ENCODE assay signal across 25 cellular contexts in genomic region chr2:71243548-71244301, GRCh38. TPM values are rescaled to one million over a fixed set of nuclear protein-coding genes. Genes with fewer than 3 reads are reported as not detected.
DNase-seq lines count a peak whose midpoint lies in the region; ATAC-seq and TF ChIP-seq lines count a peak whose summit lies in the region.
"Had no signal": no experiment of that assay in that cellular context is flagged by ENCODE, and none has a peak within 500 bp of the region (broad histone marks: within the 10 kb centered on the region; RNA-seq: fewer than 3 reads in every experiment).

No MANE protein-coding gene starts in this region.

- H3K4me3 Mint-ChIP-seq in GM23338, result no peak overlapping the region
- H3K4me3 Mint-ChIP-seq: activated naive CD8-positive, alpha-beta T cell treated with anti-CD3 and anti-CD28 coated beads, Interleukin-2, amount 50 U/mL, for 24 hours; CD4-positive, alpha-beta memory T cell; mesothelial cell of epicardium; nephron; stimulated activated naive CD8-positive, alpha-beta T cell treated with anti-CD3 and anti-CD28 coated beads, Interleukin-15, Interleukin-2, amounts not matched to agents 100 ng/mL and 50 ng/mL, for 24 hours had no signal

- peaks cover 3% of the 10 kb centered on the region; the same call in 1 of the 3 replicates for H3K9me3 Mint-ChIP-seq in GM23338
- H3K9me3 Mint-ChIP-seq: stimulated activated naive CD8-positive, alpha-beta T cell treated with anti-CD3 and anti-CD28 coated beads, Interleukin-15, Interleukin-2, amounts not matched to agents 100 ng/mL and 50 ng/mL, for 24 hours had no signal

- H3K27me3 ChIP-seq in GM23338 (ENCODE audit: insufficient read depth), result no peaks in the 10 kb centered on the region
- no peaks in the 10 kb centered on the region for H3K27me3 ChIP-seq in neural cell (ENCODE audit: insufficient read depth, low read depth, low read length)
- H3K27me3 ChIP-seq: tibial nerve had no signal

- ATAC-seq in GM23338 (no peak), GM21786 (IDR thresholded peaks at IDR 0.05; ENCODE audit: unreplicated experiment) (no peak), left colon (no peak), GM18858 (IDR thresholded peaks at IDR 0.05; ENCODE audit: unreplicated experiment) (no peak)
- ATAC-seq: activated naive CD8-positive, alpha-beta T cell treated with anti-CD3 and anti-CD28 coated beads, Interleukin-2, amount 50 U/mL, for 24 hours; GM12878 had no signal

- H3K4me1 Mint-ChIP-seq in GM23338, result peaks cover 6% of the 10 kb centered on the region; the same call in 2 of the 3 replicates
- H3K4me1 Mint-ChIP-seq: activated naive CD8-positive, alpha-beta T cell treated with anti-CD3 and anti-CD28 coated beads, Interleukin-2, amount 50 U/mL, for 24 hours; CD4-positive, alpha-beta memory T cell; mesothelial cell of epicardium had no signal

- H3K4me3 ChIP-seq in GM23338, result no peak overlapping the region
- H3K4me3 ChIP-seq in neural cell (ENCODE audit: low read length), result no peak overlapping the region
- H3K4me3 ChIP-seq: GM12878, PC-9, prostate gland, SJCRH30, tibial nerve had no signal

- H3K9me3 ChIP-seq in neural cell (ENCODE audit: low read length), result no peaks in the 10 kb centered on the region
- H3K9me3 ChIP-seq: prostate gland had no signal

- no peaks in the 10 kb centered on the region; the same call in 1 of the 2 replicates for H4K20me1 ChIP-seq in GM23338 (replicated peaks; ENCODE audit: insufficient read depth)
- no peaks in the 10 kb centered on the region for H4K20me1 ChIP-seq in neural cell (ENCODE audit: insufficient read depth)

- peak overlapping the region; percentile 33; the same call in 1 of the 2 replicates for H2AFZ ChIP-seq in GM23338
- no peak overlapping the region for H2AFZ ChIP-seq in neural cell (ENCODE audit: low read depth, low read length)
- H2AFZ ChIP-seq: PC-9 had no signal

- H3K27me3 Mint-ChIP-seq in GM23338 (ENCODE audit: insufficient read depth, low read depth, poor library complexity), result no peaks in the 10 kb centered on the region

- H3K9ac ChIP-seq in neural cell (ENCODE audit: low read length), result no peak overlapping the region

- H3F3A ChIP-seq in GM23338 (replicated peaks; ENCODE audit: low read depth) (no peaks in the 10 kb centered on the region), neural cell (ENCODE audit: insufficient read depth, low read length, poor library complexity, severe bottlenecking) (no peaks in the 10 kb centered on the region)

- no peak for DNase-seq in GM23338 (ENCODE audit: low spot score)
- peak; percentile 28 for DNase-seq in NCI-H69 (lab: John Stamatoyannopoulos, UW)
- DNase-seq in head of caudate nucleus, result peak in 23 of 42 donors; percentile 9 to 56 (median 23)
- DNase-seq in left colon, result no peak
- DNase-seq in NCI-H2107 (lab: John Stamatoyannopoulos, UW), result no peak
- DNase-seq: activated CD8-positive, alpha-beta memory T cell treated with anti-CD3 and anti-CD28 coated beads, Interleukin-2, amount 50 U/mL, for 48 hours; activated naive CD8-positive, alpha-beta T cell treated with anti-CD3 and anti-CD28 coated beads, Interleukin-2, amount 50 U/mL, for 24 hours; CD4-positive, alpha-beta memory T cell; foreskin fibroblast; KBM-7; kidney; PC-9; SJCRH30; small intestine had no signal

- H3K36me3 ChIP-seq in GM23338 (ENCODE audit: insufficient read depth) (no peaks in the 10 kb centered on the region), neural cell (ENCODE audit: insufficient read depth, low read length) (no peaks in the 10 kb centered on the region)
- H3K36me3 ChIP-seq: prostate gland, SJCRH30, tibial nerve had no signal

- no peaks in the 10 kb centered on the region for H3K79me2 ChIP-seq in GM23338 (replicated peaks; ENCODE audit: insufficient read depth)
- H3K79me2 ChIP-seq in neural cell (replicated peaks; ENCODE audit: insufficient read depth, low read length), result no peaks in the 10 kb centered on the region

- TF ChIP-seq RAD21 in neural cell (conservative IDR thresholded peaks at IDR 0.05), result no peak

- peak; percentile 33 for TF ChIP-seq EP300 in neural cell (conservative IDR thresholded peaks at IDR 0.05; ENCODE audit: poor library complexity, severe bottlenecking)

- TF ChIP-seq CTCF in GM23338 (conservative IDR thresholded peaks at IDR 0.05; ENCODE audit: low read depth in 2 of 2) (no peak), neural cell (IDR thresholded peaks at IDR 0.05; ENCODE audit: poor library complexity, severe bottlenecking) (no peak)

- H3K36me3 Mint-ChIP-seq in GM23338 (ENCODE audit: low read depth), result no peaks in the 10 kb centered on the region
- H3K36me3 Mint-ChIP-seq: CD4-positive, alpha-beta memory T cell; mesothelial cell of epicardium had no signal

- H3K4me2 ChIP-seq in GM23338 (0 out of 2 replicates have a peak overlapping the region, but pooled peaks have one; percentile 18), neural cell (ENCODE audit: low read length) (no peak overlapping the region)
- H3K4me2 ChIP-seq: PC-9 had no signal

- H3K4me1 ChIP-seq in GM23338 (ENCODE audit: insufficient read depth), result peaks cover 20% of the 10 kb centered on the region; the same call in 1 of the 2 replicates
- H3K4me1 ChIP-seq: prostate gland had no signal

- intact Hi-C loops in head of caudate nucleus (cut with DNase I) (no loop called here), left colon (cut with DNase I, micrococcal nuclease) (no loop called here)

- H3K9me2 ChIP-seq in GM23338 (ENCODE audit: insufficient read depth) (peaks cover 7% of the 10 kb centered on the region; the same call in 1 of the 2 replicates), neural cell (ENCODE audit: insufficient read depth, low read length) (no peaks in the 10 kb centered on the region)

- no peak overlapping the region for H3K27ac ChIP-seq in GM23338 (ENCODE audit: low read depth)
- no peak overlapping the region for H3K27ac ChIP-seq in neural cell (ENCODE audit: low read length)
- H3K27ac ChIP-seq: epithelial cell of prostate, PC-9, prostate gland, SJCRH30, tibial nerve, VCaP had no signal

- H3K27ac Mint-ChIP-seq in GM23338, result no peak overlapping the region
- H3K27ac Mint-ChIP-seq: activated naive CD8-positive, alpha-beta T cell treated with anti-CD3 and anti-CD28 coated beads, Interleukin-2, amount 50 U/mL, for 24 hours; CD4-positive, alpha-beta memory T cell; mesothelial cell of epicardium; nephron; stimulated activated naive CD8-positive, alpha-beta T cell treated with anti-CD3 and anti-CD28 coated beads, Interleukin-15, Interleukin-2, amounts not matched to agents 100 ng/mL and 50 ng/mL, for 24 hours had no signal

TF ChIP-seq in GM23338, 12 proteins besides CTCF, POLR2A, EP300 and RAD21 (continues in another document):
- TF ChIP-seq CREB1 (CRISPR knock-in tag; IDR thresholded peaks at IDR 0.05; ENCODE audit: low read depth) (no peak), ZNF114 (CRISPR knock-in tag; IDR thresholded peaks at IDR 0.05) (no peak), EZH2 (IDR thresholded peaks at IDR 0.05; ENCODE audit: low read depth, unreplicated experiment) (no peak), NANOG (IDR thresholded peaks at IDR 0.05; ENCODE audit: borderline replicate concordance) (no peak), JUNB (IDR thresholded peaks at IDR 0.05; ENCODE audit: unreplicated experiment) (no peak), EZH2phosphoT487 (IDR thresholded peaks at IDR 0.05; ENCODE audit: unreplicated experiment) (no peak), POLR2AphosphoS5 (IDR thresholded peaks at IDR 0.05; ENCODE audit: low read depth) (no peak), ZNF331 (CRISPR knock-in tag; IDR thresholded peaks at IDR 0.05; ENCODE audit: low read depth) (no peak), STAT1 (IDR thresholded peaks at IDR 0.05; ENCODE audit: unreplicated experiment) (no peak)

TF ChIP-seq in neural cell, 6 proteins besides CTCF, POLR2A, EP300 and RAD21:
- TF ChIP-seq MXI1 (conservative IDR thresholded peaks at IDR 0.05; ENCODE audit: poor library complexity, severe bottlenecking) (no peak), POLR2AphosphoS5 (IDR thresholded peaks at IDR 0.05) (no peak), EZH2 (IDR thresholded peaks at IDR 0.05; ENCODE audit: borderline replicate concordance, insufficient read depth, low read length, poor library complexity, severe bottlenecking) (no peak), TAF1 (IDR thresholded peaks at IDR 0.05; ENCODE audit: low read depth) (no peak), REST (IDR thresholded peaks at IDR 0.05; ENCODE audit: borderline replicate concordance) (no peak), SMC3 (conservative IDR thresholded peaks at IDR 0.05; ENCODE audit: poor library complexity) (no peak)

RNA-seq across cellular contexts. Expression of gene PAIP2B, which starts 16.8 kb away (rescaled TPM):
- 27.4 and 29.7 TPM in 2 replicates for total RNA-seq in GM23338 (2014; rRNA removed; shearing (Covaris generic))
- polyA plus RNA-seq in GM23338 (2016; fragmentation: Nextera tagmentation; extraction: Ambion mirVana) (6.1 and 7.6 TPM in 2 replicates), neural cell (13.3 and 14.4 TPM in 2 replicates)
- 21.7 and 23.6 TPM in 2 replicates for polyA minus RNA-seq in neural cell
- 1 to 10 TPM; 4.7 to 6.3 TPM for total RNA-seq in left colon

Comparison
In these comparisons a context has a peak if more than half of its experiments do, and no peak if none do; other contexts are left out.
1. DNase-seq: peak in NCI-H69 (single experiment) and head of caudate nucleus (23 of 42); none in GM23338 (single experiment), left colon (0 of 2) and NCI-H2107 (single experiment).